In the genomic region with DNA sequence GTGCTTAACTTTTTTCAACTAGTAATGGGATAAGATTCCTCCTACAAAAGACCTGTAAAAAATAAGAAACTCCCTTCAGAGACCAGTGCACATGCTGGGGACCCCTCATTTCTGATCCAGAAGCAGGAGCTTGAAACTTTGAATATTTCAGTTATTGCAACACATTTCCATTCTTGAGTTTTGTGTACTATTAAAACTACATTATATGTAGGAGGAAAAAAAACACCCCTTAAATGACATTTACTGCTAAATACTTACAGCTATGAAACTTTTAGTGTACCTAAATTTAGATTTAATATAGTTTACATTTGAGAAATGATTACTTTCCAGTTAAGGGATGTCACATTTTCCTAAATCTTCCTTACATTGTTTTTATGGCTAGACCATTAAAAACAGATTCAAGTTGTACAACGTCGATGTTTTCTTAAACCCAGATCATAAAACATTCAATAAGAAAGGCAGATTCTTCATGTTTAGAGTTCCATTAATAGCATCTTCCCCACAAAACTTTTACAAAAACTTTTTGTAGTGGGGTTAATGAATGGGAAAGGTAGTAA, we compare ENCODE assay signal across 10 cellular contexts. TPM values are rescaled to one million over a fixed set of nuclear protein-coding genes. Genes with fewer than 3 reads are reported as not detected.
DNase-seq lines count a peak whose midpoint lies in the region; ATAC-seq and TF ChIP-seq lines count a peak whose summit lies in the region.
"Had no signal": no experiment of that assay in that cellular context is flagged by ENCODE, and none has a peak within 500 bp of the region (broad histone marks: within the 10 kb centered on the region; RNA-seq: fewer than 3 reads in every experiment).

No MANE protein-coding gene starts in this region.

- TF ChIP-seq POLR2A in heart left ventricle (IDR thresholded peaks at IDR 0.05) = no peak

- H3K9me3 ChIP-seq in heart left ventricle (no peaks in the 10 kb centered on the region), right cardiac atrium (ENCODE audit: control insufficient read depth, low read length) (no peaks in the 10 kb centered on the region)

- H3K27ac ChIP-seq in heart left ventricle = peak overlapping the region in 5 of 12 donors; percentile 59 to 96 (median 81)
- H3K27ac ChIP-seq in right cardiac atrium (ENCODE audit: low read length) = no peak overlapping the region
- peak overlapping the region; percentile 78 for H3K27ac ChIP-seq in epithelial cell of prostate
- H3K27ac ChIP-seq in urinary bladder (ENCODE audit: low read depth) = peak overlapping the region; percentile 2
- H3K27ac ChIP-seq: HL-60 had no signal

- H3K4me3 Mint-ChIP-seq in nephron progenitor cell = peak overlapping the region; percentile 94
- no peak overlapping the region for H3K4me3 Mint-ChIP-seq in natural killer cell treated with Interleukin-12 subunit alpha and Interleukin-12 subunit beta and Interleukin-15 and Interleukin-18, amount 100 ng/mL, for 72 hours
- H3K4me3 Mint-ChIP-seq: activated naive CD4-positive, alpha-beta T cell treated with anti-CD3 and anti-CD28 coated beads for 36 hours had no signal

- DNase-seq in heart left ventricle = no peak
- no peak for DNase-seq in right cardiac atrium
- no peak for DNase-seq in epithelial cell of prostate (ENCODE audit: low read depth, low spot score)
- DNase-seq in nephron progenitor cell = no peak
- DNase-seq in T-helper 2 cell = no peak
- DNase-seq in natural killer cell treated with Interleukin-12 subunit alpha and Interleukin-12 subunit beta and Interleukin-15 and Interleukin-18, amount 100 ng/mL, for 72 hours (ENCODE audit: low spot score) = no peak
- DNase-seq: activated naive CD4-positive, alpha-beta T cell treated with anti-CD3 and anti-CD28 coated beads for 36 hours had no signal

- H3K4me3 ChIP-seq in heart left ventricle (peak overlapping the region in 8 of 12 donors; percentile 67 to 93 (median 92)), right cardiac atrium (ENCODE audit: low read length) (no peak overlapping the region), urinary bladder (ENCODE audit: low read depth, low read length) (no peak overlapping the region)

- H3K4me1 ChIP-seq in heart left ventricle (peaks cover 0 to 49% (median 25%) of the 10 kb centered on the region in 12 donors), right cardiac atrium (ENCODE audit: control insufficient read depth, insufficient read depth, low read length) (no peaks in the 10 kb centered on the region), urinary bladder (ENCODE audit: insufficient read depth) (no peaks in the 10 kb centered on the region)

- peak overlapping the region; percentile 100 for H3K27ac Mint-ChIP-seq in nephron progenitor cell
- H3K27ac Mint-ChIP-seq in natural killer cell treated with Interleukin-12 subunit alpha and Interleukin-12 subunit beta and Interleukin-15 and Interleukin-18, amount 100 ng/mL, for 72 hours = no peak overlapping the region
- H3K27ac Mint-ChIP-seq: activated naive CD4-positive, alpha-beta T cell treated with anti-CD3 and anti-CD28 coated beads for 36 hours had no signal

- peaks cover 27% of the 10 kb centered on the region for H3K36me3 Mint-ChIP-seq in nephron progenitor cell (ENCODE audit: low read depth)
- no peaks in the 10 kb centered on the region for H3K36me3 Mint-ChIP-seq in natural killer cell treated with Interleukin-12 subunit alpha and Interleukin-12 subunit beta and Interleukin-15 and Interleukin-18, amount 100 ng/mL, for 72 hours

- H3K36me3 ChIP-seq in heart left ventricle = peaks cover 0 to 28% (median 10%) of the 10 kb centered on the region in 9 donors
- no peaks in the 10 kb centered on the region for H3K36me3 ChIP-seq in urinary bladder (ENCODE audit: insufficient read depth)

- H3K9me3 Mint-ChIP-seq in nephron progenitor cell = peaks cover 8% of the 10 kb centered on the region
- no peaks in the 10 kb centered on the region for H3K9me3 Mint-ChIP-seq in natural killer cell treated with Interleukin-12 subunit alpha and Interleukin-12 subunit beta and Interleukin-15 and Interleukin-18, amount 100 ng/mL, for 72 hours
- H3K9me3 Mint-ChIP-seq: activated naive CD4-positive, alpha-beta T cell treated with anti-CD3 and anti-CD28 coated beads for 36 hours had no signal

- intact Hi-C loops in heart left ventricle (cut with DNase I) (no loop called here), right cardiac atrium (cut with DNase I) (no loop called here)

- H3K27me3 ChIP-seq in heart left ventricle = no peaks in the 10 kb centered on the region
- no peaks in the 10 kb centered on the region for H3K27me3 ChIP-seq in right cardiac atrium (ENCODE audit: control insufficient read depth, insufficient read depth)

- H3K4me1 Mint-ChIP-seq in nephron progenitor cell = peaks cover 62% of the 10 kb centered on the region
- H3K4me1 Mint-ChIP-seq in natural killer cell treated with Interleukin-12 subunit alpha and Interleukin-12 subunit beta and Interleukin-15 and Interleukin-18, amount 100 ng/mL, for 72 hours (ENCODE audit: low read depth in 2 of 2) = no peaks in the 10 kb centered on the region

- H3K27me3 Mint-ChIP-seq in nephron progenitor cell (ENCODE audit: low read depth, poor library complexity) = no peaks in the 10 kb centered on the region
- H3K27me3 Mint-ChIP-seq in natural killer cell treated with Interleukin-12 subunit alpha and Interleukin-12 subunit beta and Interleukin-15 and Interleukin-18, amount 100 ng/mL, for 72 hours = peaks cover 8 to 9% of the 10 kb centered on the region in 2 donors

- WGBS in heart left ventricle, 4 donors = 65 to 77% (median 71%) methylated on average over 2 of the region's 2 CpGs
- WGBS in right cardiac atrium = 59% methylated on average over 2 of the region's 2 CpGs
- 12% methylated on average over 2 of the region's 2 CpGs for WGBS in urinary bladder

- no peak for ATAC-seq in heart left ventricle
- ATAC-seq in right cardiac atrium = no peak
- ATAC-seq in natural killer cell treated with Interleukin-12 subunit alpha and Interleukin-12 subunit beta and Interleukin-15 and Interleukin-18, amount 100 ng/mL, for 72 hours = no peak
- ATAC-seq in GM19467 (IDR thresholded peaks at IDR 0.05; ENCODE audit: unreplicated experiment) = no peak

- no peak for TF ChIP-seq CTCF in heart left ventricle (IDR thresholded peaks at IDR 0.05)
- TF ChIP-seq CTCF in nephron progenitor cell (IDR thresholded peaks at IDR 0.05) = no peak

RNA-seq across cellular contexts. Expression of a gene that starts 4.1 kb away (rescaled TPM):
- total RNA-seq in heart left ventricle (1 to 10 TPM; 3.7 to 8.9 (median 4.7) TPM), right cardiac atrium (10 to 100 TPM in 3 of 4 donors, 1 to 10 TPM in 1; 8.7 to 22.7 (median 12.2) TPM), urinary bladder (139 TPM)
- polyA plus RNA-seq in heart left ventricle (1 to 10 TPM; 1.8 to 2.1 TPM), right cardiac atrium (3.0 TPM), urinary bladder (27.8 TPM)
- total RNA-seq in natural killer cell treated with Interleukin-12 subunit alpha and Interleukin-12 subunit beta and Interleukin-15 and Interleukin-18, amount 100 ng/mL, for 72 hours = not detected
- total RNA-seq: activated naive CD4-positive, alpha-beta T cell treated with anti-CD3 and anti-CD28 coated beads for 36 hours had no signal

Comparison
In these comparisons a context has a peak if more than half of its experiments do, and no peak if none do; other contexts are left out.
1. H3K4me3 ChIP-seq: peak in heart left ventricle (8 of 12); none in right cardiac atrium (single experiment) and urinary bladder (single experiment).